8 cellular contexts compared by ENCODE assay signal in the genomic region with DNA sequence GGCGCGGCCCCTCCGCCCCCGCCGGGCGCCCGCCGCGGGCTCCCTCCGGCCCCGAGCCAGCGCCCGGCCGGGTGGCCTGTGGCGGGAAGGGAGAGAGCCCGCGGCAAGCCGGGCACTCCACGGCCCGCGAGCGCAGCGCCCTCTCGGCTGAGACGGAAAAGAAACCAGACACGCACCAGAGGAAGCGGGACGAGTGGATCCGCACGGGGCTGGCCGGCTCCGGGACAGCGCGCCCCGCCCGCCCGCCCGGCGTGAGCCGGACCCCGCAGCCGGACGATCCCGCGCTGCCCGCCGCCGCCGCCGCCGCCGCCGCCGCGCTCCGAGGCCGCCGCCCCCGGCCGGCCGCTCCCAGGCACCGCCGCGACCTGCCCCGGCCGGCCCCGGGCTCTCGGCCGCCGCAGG. TPM values are rescaled to one million over a fixed set of nuclear protein-coding genes. Genes with fewer than 3 reads are reported as not detected.
A peak's percentile ranks its signal among the peaks of the same experiment; 100 is the strongest.
DNase-seq lines count a peak whose midpoint lies in the region; ATAC-seq lines count a peak whose summit lies in the region.

No MANE protein-coding gene starts in this region.

- no peak overlapping the region for H3K27ac Mint-ChIP-seq in stimulated activated naive B cell treated with anti-CD40 and anti-IgM and Interleukin-4, amounts not matched to agents 10 μg/mL and 1 μg/mL and 100 μg/mL, for 72 hours

- peak overlapping the region; percentile 56; the same call in 1 of the 2 replicates for H3K9ac ChIP-seq in Karpas-422 (ENCODE audit: low read length)

- H3K4me1 Mint-ChIP-seq in stimulated activated naive B cell treated with anti-CD40 and anti-IgM and Interleukin-4, amounts not matched to agents 10 μg/mL and 1 μg/mL and 100 μg/mL, for 72 hours, result peaks cover 2 to 21% of the 10 kb centered on the region in 2 donors

- H4K20me1 ChIP-seq in Karpas-422 (ENCODE audit: insufficient read depth, low read depth, low read length), result no peaks in the 10 kb centered on the region

- H3K27me3 Mint-ChIP-seq in stimulated activated naive B cell treated with anti-CD40 and anti-IgM and Interleukin-4, amounts not matched to agents 10 μg/mL and 1 μg/mL and 100 μg/mL, for 72 hours, result peaks cover 0 to 21% of the 10 kb centered on the region in 2 donors

- peak overlapping the region; percentile 80 for H3K4me3 ChIP-seq in GM08714 (ENCODE audit: low read length)
- no peak overlapping the region for H3K4me3 ChIP-seq in Karpas-422 (ENCODE audit: low read length)
- H3K4me3 ChIP-seq in iPS-18c (ENCODE audit: insufficient read depth, low read depth, low read length), result peak overlapping the region; percentile 79

- no peaks in the 10 kb centered on the region for H3K27me3 ChIP-seq in Karpas-422 (ENCODE audit: low read length)

- ATAC-seq in GM21723 (IDR thresholded peaks at IDR 0.05; ENCODE audit: unreplicated experiment), result peak; percentile 33
- peak; percentile 7 to 13 for ATAC-seq in stimulated activated naive B cell treated with anti-CD40 and anti-IgM and Interleukin-4, amounts not matched to agents 10 μg/mL and 1 μg/mL and 100 μg/mL, for 72 hours (replicated peaks)

- peak overlapping the region; percentile 53 to 71 for H3K4me3 Mint-ChIP-seq in stimulated activated naive B cell treated with anti-CD40 and anti-IgM and Interleukin-4, amounts not matched to agents 10 μg/mL and 1 μg/mL and 100 μg/mL, for 72 hours

- H3K27ac ChIP-seq in Karpas-422 (ENCODE audit: low read length), result no peak overlapping the region

- H3K4me2 ChIP-seq in Karpas-422 (ENCODE audit: low read depth, low read length, poor library complexity, severe bottlenecking), result peak overlapping the region; percentile 63

- no peaks in the 10 kb centered on the region for H3K9me3 Mint-ChIP-seq in stimulated activated naive B cell treated with anti-CD40 and anti-IgM and Interleukin-4, amounts not matched to agents 10 μg/mL and 1 μg/mL and 100 μg/mL, for 72 hours

- H3K9me3 ChIP-seq in Karpas-422 (ENCODE audit: low read length), result no peaks in the 10 kb centered on the region
- no peaks in the 10 kb centered on the region for H3K9me3 ChIP-seq in iPS-18c (ENCODE audit: control insufficient read depth, insufficient read depth, low read length)

- H3K36me3 Mint-ChIP-seq in stimulated activated naive B cell treated with anti-CD40 and anti-IgM and Interleukin-4, amounts not matched to agents 10 μg/mL and 1 μg/mL and 100 μg/mL, for 72 hours, result no peaks in the 10 kb centered on the region

- peaks cover 14% of the 10 kb centered on the region for H3K4me1 ChIP-seq in Karpas-422 (ENCODE audit: low read length)

- H3K9me2 ChIP-seq in Karpas-422 (replicated peaks; ENCODE audit: insufficient read depth, low read length), result no peaks in the 10 kb centered on the region

- no peak for DNase-seq in Karpas-422
- DNase-seq in activated naive CD4-positive, alpha-beta T cell treated with anti-CD3 and anti-CD28 coated beads, Interleukin-2, amount 50 U/mL, for 16 hours, result peak; percentile 23
- no peak for DNase-seq in stimulated activated naive B cell treated with anti-CD40 and anti-IgM and Interleukin-4, amounts not matched to agents 10 μg/mL and 1 μg/mL and 100 μg/mL, for 72 hours
- no peak for DNase-seq in A172 (ENCODE audit: low spot score)
- no peak for DNase-seq in NK-92 (lab: John Stamatoyannopoulos, UW; ENCODE audit: unreplicated experiment)

- no peaks in the 10 kb centered on the region for H3K79me2 ChIP-seq in Karpas-422 (ENCODE audit: low read length)

- no peaks in the 10 kb centered on the region for H3K36me3 ChIP-seq in Karpas-422 (ENCODE audit: insufficient read depth, low read length)

- no peak overlapping the region for H2AFZ ChIP-seq in Karpas-422 (ENCODE audit: low read length)

RNA-seq across cellular contexts. Expression of gene ARHGAP21, which starts 0.3 kb away (rescaled TPM):
- total RNA-seq in Karpas-422 (2014; rRNA removed; shearing (Covaris generic); ENCODE audit: low replicate concordance), result 3.1 and 11.6 TPM in 2 replicates
- total RNA-seq in A172 (2014; rRNA removed; shearing (Covaris generic)), result 45.4 and 56.2 TPM in 2 replicates
